14 cellular contexts compared by ENCODE assay signal in the genomic region with DNA sequence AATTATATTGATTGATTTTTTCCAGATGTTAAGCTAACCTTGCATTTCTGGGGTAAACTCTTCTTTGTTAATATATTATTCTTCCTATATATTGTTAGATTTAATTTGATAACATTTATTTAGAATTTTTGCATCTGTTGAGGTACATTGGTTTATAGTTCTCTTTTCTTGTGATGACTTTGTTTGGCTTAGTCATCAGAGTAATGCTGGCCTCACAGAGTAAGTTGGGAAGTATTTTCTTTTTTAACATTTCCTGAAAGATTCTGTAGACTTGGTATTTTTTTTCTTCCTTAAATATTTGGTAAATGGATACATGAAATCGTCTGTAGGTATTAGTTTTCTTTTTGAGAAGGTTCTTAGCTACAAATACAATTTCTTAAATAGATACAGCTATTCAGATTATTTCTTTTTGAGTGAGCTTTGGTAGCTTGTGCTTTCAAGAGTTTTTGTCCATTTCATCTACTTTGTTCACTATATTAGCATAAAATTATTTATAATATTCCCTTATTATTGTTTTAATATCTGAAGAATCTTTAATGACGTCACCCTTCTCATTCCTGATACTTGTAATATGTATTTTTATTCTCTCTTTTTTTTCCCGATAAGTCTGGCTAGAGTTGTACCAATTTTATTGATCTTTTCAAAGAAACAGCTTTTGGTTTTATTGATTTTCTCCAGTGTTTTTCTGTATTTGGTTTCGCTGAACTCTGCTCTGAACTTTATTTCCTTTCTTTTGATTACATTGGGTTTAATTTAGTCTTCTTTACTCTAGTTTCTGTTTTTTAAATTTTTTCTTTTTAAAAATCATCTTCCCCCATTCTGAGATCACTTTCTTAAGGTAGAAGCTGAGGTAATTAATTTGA.
"Had no signal": no experiment of that assay in that cellular context is flagged by ENCODE, and none has a peak within 500 bp of the region (broad histone marks: within the 10 kb centered on the region; RNA-seq: fewer than 3 reads in every experiment).

No MANE protein-coding gene starts in this region.

- H3K27me3 ChIP-seq: colonic mucosa, suprapubic skin had no signal

- H3K27ac ChIP-seq: colonic mucosa, suprapubic skin had no signal

- H3K4me1 ChIP-seq: colonic mucosa, suprapubic skin had no signal

- DNase-seq: activated CD4-positive, alpha-beta memory T cell treated with anti-CD3 and anti-CD28 coated beads, Interleukin-2, amount 10 ng/mL, durations not matched to agents 7 days and 5 days; activated gamma-delta T cell; activated naive CD8-positive, alpha-beta T cell treated with anti-CD3 and anti-CD28 coated beads for 36 hours; activated T-cell treated with anti-CD3 and anti-CD28 coated beads, Interleukin-2, amount 50 U/mL, for 48 hours; anterior cingulate cortex; colonic mucosa; hypothalamus; left colon; occipital lobe; stimulated activated CD4-positive, alpha-beta T cell treated with anti-CD3 and anti-CD28 coated beads, Interleukin-4, amount 100 ng/mL, for 1 hour; stimulated activated CD8-positive, alpha-beta memory T cell treated with anti-CD3 and anti-CD28 coated beads, Interleukin-4, amount 100 ng/mL, for 48 hours; stimulated activated naive CD8-positive, alpha-beta T cell treated with anti-CD3 and anti-CD28 coated beads, Interleukin-15, Interleukin-2, amounts not matched to agents 100 U/mL and 50 U/mL, for 24 hours; T-helper 9 cell had no signal

- ATAC-seq: left colon; stimulated activated naive CD8-positive, alpha-beta T cell treated with anti-CD3 and anti-CD28 coated beads, Interleukin-15, Interleukin-2, amounts not matched to agents 100 U/mL and 50 U/mL, for 24 hours had no signal

- H3K36me3 ChIP-seq: colonic mucosa, suprapubic skin had no signal

- H3K9me3 ChIP-seq: colonic mucosa, suprapubic skin had no signal

- H3K4me3 ChIP-seq: colonic mucosa, suprapubic skin had no signal
